1 cellular context compared by ENCODE assay signal in the genomic region with DNA sequence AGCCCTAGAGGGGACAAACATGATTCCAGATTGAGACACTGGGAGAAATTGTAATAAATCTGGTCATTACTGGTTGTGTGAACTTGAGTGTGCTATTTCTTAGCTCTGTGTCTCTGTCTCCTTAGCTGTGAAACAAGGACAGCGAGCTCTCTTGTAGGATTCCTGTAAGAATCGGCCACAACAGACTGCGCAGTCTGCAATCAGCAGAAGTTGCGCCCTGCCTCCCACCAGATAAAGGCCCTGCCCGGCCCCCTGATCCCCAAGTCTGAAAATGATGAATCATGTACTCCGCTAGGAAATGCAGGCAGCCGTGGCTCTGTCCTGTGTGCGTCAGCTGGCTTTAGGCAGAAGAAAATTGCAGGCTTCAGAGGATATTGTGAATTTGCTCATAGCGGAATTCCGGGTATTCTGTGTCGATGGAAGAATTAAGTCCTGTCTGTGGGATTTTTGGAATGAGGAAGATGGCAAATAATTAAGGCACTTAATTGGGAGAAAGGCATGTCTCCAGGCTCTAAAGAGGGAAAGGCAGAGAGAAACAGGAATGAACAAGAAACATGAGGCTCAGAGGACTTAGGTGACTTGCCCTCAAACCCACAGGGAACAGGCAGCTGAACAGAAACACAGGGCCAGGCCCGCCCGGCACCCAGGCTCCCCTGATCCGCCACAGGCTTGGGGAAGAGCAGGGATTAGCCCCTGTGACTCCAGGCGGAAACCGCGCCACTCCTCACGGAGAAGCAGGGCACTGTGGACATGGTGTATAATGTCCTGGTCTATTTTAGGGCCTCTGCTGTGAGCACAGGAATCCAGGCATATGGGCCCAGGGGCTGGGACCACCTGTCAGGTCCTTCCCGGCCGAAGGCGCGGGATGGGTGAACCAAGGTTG.
TF ChIP-seq lines count a peak whose summit lies in the region.

No MANE protein-coding gene starts in this region.

TF ChIP-seq in K562, 482 proteins besides CTCF, POLR2A, EP300 and RAD21 (continued from another document and continues in another):
- TF ChIP-seq, protein P1, sequence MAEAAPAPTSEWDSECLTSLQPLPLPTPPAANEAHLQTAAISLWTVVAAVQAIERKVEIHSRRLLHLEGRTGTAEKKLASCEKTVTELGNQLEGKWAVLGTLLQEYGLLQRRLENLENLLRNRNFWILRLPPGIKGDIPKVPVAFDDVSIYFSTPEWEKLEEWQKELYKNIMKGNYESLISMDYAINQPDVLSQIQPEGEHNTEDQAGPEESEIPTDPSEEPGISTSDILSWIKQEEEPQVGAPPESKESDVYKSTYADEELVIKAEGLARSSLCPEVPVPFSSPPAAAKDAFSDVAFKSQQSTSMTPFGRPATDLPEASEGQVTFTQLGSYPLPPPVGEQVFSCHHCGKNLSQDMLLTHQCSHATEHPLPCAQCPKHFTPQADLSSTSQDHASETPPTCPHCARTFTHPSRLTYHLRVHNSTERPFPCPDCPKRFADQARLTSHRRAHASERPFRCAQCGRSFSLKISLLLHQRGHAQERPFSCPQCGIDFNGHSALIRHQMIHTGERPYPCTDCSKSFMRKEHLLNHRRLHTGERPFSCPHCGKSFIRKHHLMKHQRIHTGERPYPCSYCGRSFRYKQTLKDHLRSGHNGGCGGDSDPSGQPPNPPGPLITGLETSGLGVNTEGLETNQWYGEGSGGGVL (CRISPR knock-in tag; IDR thresholded peaks at IDR 0.05): no peak
- TF ChIP-seq, protein P2, sequence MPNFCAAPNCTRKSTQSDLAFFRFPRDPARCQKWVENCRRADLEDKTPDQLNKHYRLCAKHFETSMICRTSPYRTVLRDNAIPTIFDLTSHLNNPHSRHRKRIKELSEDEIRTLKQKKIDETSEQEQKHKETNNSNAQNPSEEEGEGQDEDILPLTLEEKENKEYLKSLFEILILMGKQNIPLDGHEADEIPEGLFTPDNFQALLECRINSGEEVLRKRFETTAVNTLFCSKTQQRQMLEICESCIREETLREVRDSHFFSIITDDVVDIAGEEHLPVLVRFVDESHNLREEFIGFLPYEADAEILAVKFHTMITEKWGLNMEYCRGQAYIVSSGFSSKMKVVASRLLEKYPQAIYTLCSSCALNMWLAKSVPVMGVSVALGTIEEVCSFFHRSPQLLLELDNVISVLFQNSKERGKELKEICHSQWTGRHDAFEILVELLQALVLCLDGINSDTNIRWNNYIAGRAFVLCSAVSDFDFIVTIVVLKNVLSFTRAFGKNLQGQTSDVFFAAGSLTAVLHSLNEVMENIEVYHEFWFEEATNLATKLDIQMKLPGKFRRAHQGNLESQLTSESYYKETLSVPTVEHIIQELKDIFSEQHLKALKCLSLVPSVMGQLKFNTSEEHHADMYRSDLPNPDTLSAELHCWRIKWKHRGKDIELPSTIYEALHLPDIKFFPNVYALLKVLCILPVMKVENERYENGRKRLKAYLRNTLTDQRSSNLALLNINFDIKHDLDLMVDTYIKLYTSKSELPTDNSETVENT (CRISPR knock-in tag; IDR thresholded peaks at IDR 0.05): no peak
- TF ChIP-seq ARID2 (IDR thresholded peaks at IDR 0.05) (no peak), CHD4 (IDR thresholded peaks at IDR 0.05; ENCODE audit: insufficient read depth, insufficient replicate concordance, low read depth, low read length, poor library complexity, severe bottlenecking) (no peak), HDGF (IDR thresholded peaks at IDR 0.05) (no peak), HDAC3 (IDR thresholded peaks at IDR 0.05; ENCODE audit: borderline replicate concordance, partially characterized antibody) (no peak), ZNF239 (CRISPR knock-in tag; IDR thresholded peaks at IDR 0.05) (no peak), EZH2 (IDR thresholded peaks at IDR 0.05; ENCODE audit: borderline replicate concordance, low read depth, low read length) (no peak), ETV5 (CRISPR knock-in tag; IDR thresholded peaks at IDR 0.05; ENCODE audit: low read depth) (peak; percentile 24; the same call in 1 of the 2 replicates), TCF7 (IDR thresholded peaks at IDR 0.05; ENCODE audit: borderline replicate concordance) (no peak), ESRRB (CRISPR knock-in tag; IDR thresholded peaks at IDR 0.05; ENCODE audit: borderline replicate concordance) (no peak), ZNF184 (CRISPR knock-in tag; IDR thresholded peaks at IDR 0.05) (no peak), ZNF12 (CRISPR knock-in tag; IDR thresholded peaks at IDR 0.05) (no peak), ZNF444 (CRISPR knock-in tag; IDR thresholded peaks at IDR 0.05) (no peak), OTX1 (CRISPR knock-in tag; IDR thresholded peaks at IDR 0.05) (no peak), MXI1 (IDR thresholded peaks at IDR 0.05; ENCODE audit: low read depth, low read length) (no peak), PHF8 (IDR thresholded peaks at IDR 0.05; ENCODE audit: borderline replicate concordance, low read length) (no peak), RBM25 (IDR thresholded peaks at IDR 0.05; ENCODE audit: low read depth, low read length, severe bottlenecking) (no peak), POLR2B (IDR thresholded peaks at IDR 0.05; ENCODE audit: low read depth, partially characterized antibody) (peak; percentile 42), ZNF263 (CRISPR knock-in tag; IDR thresholded peaks at IDR 0.05; ENCODE audit: borderline replicate concordance) (no peak)
- TF ChIP-seq, protein P3, sequence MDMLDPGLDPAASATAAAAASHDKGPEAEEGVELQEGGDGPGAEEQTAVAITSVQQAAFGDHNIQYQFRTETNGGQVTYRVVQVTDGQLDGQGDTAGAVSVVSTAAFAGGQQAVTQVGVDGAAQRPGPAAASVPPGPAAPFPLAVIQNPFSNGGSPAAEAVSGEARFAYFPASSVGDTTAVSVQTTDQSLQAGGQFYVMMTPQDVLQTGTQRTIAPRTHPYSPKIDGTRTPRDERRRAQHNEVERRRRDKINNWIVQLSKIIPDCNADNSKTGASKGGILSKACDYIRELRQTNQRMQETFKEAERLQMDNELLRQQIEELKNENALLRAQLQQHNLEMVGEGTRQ (CRISPR knock-in tag; IDR thresholded peaks at IDR 0.05): no peak
- TF ChIP-seq, protein P4, sequence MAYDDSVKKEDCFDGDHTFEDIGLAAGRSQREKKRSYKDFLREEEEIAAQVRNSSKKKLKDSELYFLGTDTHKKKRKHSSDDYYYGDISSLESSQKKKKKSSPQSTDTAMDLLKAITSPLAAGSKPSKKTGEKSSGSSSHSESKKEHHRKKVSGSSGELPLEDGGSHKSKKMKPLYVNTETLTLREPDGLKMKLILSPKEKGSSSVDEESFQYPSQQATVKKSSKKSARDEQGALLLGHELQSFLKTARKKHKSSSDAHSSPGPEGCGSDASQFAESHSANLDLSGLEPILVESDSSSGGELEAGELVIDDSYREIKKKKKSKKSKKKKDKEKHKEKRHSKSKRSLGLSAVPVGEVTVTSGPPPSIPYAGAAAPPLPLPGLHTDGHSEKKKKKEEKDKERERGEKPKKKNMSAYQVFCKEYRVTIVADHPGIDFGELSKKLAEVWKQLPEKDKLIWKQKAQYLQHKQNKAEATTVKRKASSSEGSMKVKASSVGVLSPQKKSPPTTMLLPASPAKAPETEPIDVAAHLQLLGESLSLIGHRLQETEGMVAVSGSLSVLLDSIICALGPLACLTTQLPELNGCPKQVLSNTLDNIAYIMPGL (CRISPR knock-in tag; IDR thresholded peaks at IDR 0.05): no peak
- TF ChIP-seq, protein P5, sequence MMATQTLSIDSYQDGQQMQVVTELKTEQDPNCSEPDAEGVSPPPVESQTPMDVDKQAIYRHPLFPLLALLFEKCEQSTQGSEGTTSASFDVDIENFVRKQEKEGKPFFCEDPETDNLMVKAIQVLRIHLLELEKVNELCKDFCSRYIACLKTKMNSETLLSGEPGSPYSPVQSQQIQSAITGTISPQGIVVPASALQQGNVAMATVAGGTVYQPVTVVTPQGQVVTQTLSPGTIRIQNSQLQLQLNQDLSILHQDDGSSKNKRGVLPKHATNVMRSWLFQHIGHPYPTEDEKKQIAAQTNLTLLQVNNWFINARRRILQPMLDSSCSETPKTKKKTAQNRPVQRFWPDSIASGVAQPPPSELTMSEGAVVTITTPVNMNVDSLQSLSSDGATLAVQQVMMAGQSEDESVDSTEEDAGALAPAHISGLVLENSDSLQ (IDR thresholded peaks at IDR 0.05): peak; percentile 33; the same call in 1 of the 2 replicates
- TF ChIP-seq, protein P6, sequence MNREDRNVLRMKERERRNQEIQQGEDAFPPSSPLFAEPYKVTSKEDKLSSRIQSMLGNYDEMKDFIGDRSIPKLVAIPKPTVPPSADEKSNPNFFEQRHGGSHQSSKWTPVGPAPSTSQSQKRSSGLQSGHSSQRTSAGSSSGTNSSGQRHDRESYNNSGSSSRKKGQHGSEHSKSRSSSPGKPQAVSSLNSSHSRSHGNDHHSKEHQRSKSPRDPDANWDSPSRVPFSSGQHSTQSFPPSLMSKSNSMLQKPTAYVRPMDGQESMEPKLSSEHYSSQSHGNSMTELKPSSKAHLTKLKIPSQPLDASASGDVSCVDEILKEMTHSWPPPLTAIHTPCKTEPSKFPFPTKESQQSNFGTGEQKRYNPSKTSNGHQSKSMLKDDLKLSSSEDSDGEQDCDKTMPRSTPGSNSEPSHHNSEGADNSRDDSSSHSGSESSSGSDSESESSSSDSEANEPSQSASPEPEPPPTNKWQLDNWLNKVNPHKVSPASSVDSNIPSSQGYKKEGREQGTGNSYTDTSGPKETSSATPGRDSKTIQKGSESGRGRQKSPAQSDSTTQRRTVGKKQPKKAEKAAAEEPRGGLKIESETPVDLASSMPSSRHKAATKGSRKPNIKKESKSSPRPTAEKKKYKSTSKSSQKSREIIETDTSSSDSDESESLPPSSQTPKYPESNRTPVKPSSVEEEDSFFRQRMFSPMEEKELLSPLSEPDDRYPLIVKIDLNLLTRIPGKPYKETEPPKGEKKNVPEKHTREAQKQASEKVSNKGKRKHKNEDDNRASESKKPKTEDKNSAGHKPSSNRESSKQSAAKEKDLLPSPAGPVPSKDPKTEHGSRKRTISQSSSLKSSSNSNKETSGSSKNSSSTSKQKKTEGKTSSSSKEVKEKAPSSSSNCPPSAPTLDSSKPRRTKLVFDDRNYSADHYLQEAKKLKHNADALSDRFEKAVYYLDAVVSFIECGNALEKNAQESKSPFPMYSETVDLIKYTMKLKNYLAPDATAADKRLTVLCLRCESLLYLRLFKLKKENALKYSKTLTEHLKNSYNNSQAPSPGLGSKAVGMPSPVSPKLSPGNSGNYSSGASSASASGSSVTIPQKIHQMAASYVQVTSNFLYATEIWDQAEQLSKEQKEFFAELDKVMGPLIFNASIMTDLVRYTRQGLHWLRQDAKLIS (CRISPR knock-in tag; IDR thresholded peaks at IDR 0.05): no peak
- TF ChIP-seq, protein P7, sequence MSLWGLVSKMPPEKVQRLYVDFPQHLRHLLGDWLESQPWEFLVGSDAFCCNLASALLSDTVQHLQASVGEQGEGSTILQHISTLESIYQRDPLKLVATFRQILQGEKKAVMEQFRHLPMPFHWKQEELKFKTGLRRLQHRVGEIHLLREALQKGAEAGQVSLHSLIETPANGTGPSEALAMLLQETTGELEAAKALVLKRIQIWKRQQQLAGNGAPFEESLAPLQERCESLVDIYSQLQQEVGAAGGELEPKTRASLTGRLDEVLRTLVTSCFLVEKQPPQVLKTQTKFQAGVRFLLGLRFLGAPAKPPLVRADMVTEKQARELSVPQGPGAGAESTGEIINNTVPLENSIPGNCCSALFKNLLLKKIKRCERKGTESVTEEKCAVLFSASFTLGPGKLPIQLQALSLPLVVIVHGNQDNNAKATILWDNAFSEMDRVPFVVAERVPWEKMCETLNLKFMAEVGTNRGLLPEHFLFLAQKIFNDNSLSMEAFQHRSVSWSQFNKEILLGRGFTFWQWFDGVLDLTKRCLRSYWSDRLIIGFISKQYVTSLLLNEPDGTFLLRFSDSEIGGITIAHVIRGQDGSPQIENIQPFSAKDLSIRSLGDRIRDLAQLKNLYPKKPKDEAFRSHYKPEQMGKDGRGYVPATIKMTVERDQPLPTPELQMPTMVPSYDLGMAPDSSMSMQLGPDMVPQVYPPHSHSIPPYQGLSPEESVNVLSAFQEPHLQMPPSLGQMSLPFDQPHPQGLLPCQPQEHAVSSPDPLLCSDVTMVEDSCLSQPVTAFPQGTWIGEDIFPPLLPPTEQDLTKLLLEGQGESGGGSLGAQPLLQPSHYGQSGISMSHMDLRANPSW (CRISPR knock-in tag; IDR thresholded peaks at IDR 0.05): no peak
- TF ChIP-seq, protein P8, sequence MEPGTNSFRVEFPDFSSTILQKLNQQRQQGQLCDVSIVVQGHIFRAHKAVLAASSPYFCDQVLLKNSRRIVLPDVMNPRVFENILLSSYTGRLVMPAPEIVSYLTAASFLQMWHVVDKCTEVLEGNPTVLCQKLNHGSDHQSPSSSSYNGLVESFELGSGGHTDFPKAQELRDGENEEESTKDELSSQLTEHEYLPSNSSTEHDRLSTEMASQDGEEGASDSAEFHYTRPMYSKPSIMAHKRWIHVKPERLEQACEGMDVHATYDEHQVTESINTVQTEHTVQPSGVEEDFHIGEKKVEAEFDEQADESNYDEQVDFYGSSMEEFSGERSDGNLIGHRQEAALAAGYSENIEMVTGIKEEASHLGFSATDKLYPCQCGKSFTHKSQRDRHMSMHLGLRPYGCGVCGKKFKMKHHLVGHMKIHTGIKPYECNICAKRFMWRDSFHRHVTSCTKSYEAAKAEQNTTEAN (CRISPR knock-in tag; IDR thresholded peaks at IDR 0.05): no peak
- TF ChIP-seq, protein P9, sequence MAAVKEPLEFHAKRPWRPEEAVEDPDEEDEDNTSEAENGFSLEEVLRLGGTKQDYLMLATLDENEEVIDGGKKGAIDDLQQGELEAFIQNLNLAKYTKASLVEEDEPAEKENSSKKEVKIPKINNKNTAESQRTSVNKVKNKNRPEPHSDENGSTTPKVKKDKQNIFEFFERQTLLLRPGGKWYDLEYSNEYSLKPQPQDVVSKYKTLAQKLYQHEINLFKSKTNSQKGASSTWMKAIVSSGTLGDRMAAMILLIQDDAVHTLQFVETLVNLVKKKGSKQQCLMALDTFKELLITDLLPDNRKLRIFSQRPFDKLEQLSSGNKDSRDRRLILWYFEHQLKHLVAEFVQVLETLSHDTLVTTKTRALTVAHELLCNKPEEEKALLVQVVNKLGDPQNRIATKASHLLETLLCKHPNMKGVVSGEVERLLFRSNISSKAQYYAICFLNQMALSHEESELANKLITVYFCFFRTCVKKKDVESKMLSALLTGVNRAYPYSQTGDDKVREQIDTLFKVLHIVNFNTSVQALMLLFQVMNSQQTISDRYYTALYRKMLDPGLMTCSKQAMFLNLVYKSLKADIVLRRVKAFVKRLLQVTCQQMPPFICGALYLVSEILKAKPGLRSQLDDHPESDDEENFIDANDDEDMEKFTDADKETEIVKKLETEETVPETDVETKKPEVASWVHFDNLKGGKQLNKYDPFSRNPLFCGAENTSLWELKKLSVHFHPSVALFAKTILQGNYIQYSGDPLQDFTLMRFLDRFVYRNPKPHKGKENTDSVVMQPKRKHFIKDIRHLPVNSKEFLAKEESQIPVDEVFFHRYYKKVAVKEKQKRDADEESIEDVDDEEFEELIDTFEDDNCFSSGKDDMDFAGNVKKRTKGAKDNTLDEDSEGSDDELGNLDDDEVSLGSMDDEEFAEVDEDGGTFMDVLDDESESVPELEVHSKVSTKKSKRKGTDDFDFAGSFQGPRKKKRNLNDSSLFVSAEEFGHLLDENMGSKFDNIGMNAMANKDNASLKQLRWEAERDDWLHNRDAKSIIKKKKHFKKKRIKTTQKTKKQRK (IDR thresholded peaks at IDR 0.05; ENCODE audit: borderline replicate concordance, low read depth, low read length): no peak
- TF ChIP-seq, protein P10, sequence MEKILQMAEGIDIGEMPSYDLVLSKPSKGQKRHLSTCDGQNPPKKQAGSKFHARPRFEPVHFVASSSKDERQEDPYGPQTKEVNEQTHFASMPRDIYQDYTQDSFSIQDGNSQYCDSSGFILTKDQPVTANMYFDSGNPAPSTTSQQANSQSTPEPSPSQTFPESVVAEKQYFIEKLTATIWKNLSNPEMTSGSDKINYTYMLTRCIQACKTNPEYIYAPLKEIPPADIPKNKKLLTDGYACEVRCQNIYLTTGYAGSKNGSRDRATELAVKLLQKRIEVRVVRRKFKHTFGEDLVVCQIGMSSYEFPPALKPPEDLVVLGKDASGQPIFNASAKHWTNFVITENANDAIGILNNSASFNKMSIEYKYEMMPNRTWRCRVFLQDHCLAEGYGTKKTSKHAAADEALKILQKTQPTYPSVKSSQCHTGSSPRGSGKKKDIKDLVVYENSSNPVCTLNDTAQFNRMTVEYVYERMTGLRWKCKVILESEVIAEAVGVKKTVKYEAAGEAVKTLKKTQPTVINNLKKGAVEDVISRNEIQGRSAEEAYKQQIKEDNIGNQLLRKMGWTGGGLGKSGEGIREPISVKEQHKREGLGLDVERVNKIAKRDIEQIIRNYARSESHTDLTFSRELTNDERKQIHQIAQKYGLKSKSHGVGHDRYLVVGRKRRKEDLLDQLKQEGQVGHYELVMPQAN (IDR thresholded peaks at IDR 0.05; ENCODE audit: borderline replicate concordance): no peak
